8 cellular contexts compared by ENCODE assay signal in genomic region chrX:16869393-16870094, GRCh38. TPM values are rescaled to one million over a fixed set of nuclear protein-coding genes. Genes with fewer than 3 reads are reported as not detected.
A peak's percentile ranks its signal among the peaks of the same experiment; 100 is the strongest.
DNase-seq lines count a peak whose midpoint lies in the region; ATAC-seq, FAIRE-seq and TF ChIP-seq lines count a peak whose summit lies in the region.

No MANE protein-coding gene starts in this region.

- no peak for TF ChIP-seq CTCF in AG04450 (IDR thresholded peaks at IDR 0.05; ENCODE audit: low read depth, low read length)
- no peak for TF ChIP-seq CTCF in osteocyte (IDR thresholded peaks at IDR 0.05)

- H3K9me3 Mint-ChIP-seq in osteocyte (ENCODE audit: unreplicated experiment) = no peaks in the 10 kb centered on the region

- FAIRE-seq in frontal cortex (lab: Jason Lieb, UNC) = no peak
- FAIRE-seq in HTR-8/SVneo (lab: Jason Lieb, UNC) = no peak

- H3K4me1 Mint-ChIP-seq in osteocyte (ENCODE audit: unreplicated experiment) = peaks cover 40% of the 10 kb centered on the region

- peak overlapping the region; percentile 99 for H3K4me3 Mint-ChIP-seq in osteocyte (ENCODE audit: unreplicated experiment)

- H3K4me3 ChIP-seq in AG04450 (ENCODE audit: low read depth, low read length) = peak overlapping the region; percentile 73

- H3K27ac ChIP-seq in AG04450 (ENCODE audit: low read depth, low read length) = peak overlapping the region; percentile 96

- no peak for DNase-seq in AG04450 (ENCODE audit: low read depth, low spot score)
- peak; percentile 13 for DNase-seq in NCI-H748 treated with DMSO at 0.1 percent for 48 hours (lab: John Stamatoyannopoulos, UW)
- peak; percentile 83 for DNase-seq in activated effector memory CD4-positive, alpha-beta T cell treated with anti-CD3 and anti-CD28 coated beads, Interleukin-2, amount 50 U/mL, for 16 hours
- DNase-seq in frontal cortex (ENCODE audit: low spot score in 2 of 2) = peak; percentile 20 to 51
- DNase-seq in osteocyte (ENCODE audit: extremely low spot score, unreplicated experiment) = no peak
- no peak for DNase-seq in HTR-8/SVneo (ENCODE audit: insufficient read length, low spot score)

- H3K27ac Mint-ChIP-seq in osteocyte (ENCODE audit: unreplicated experiment) = peak overlapping the region; percentile 100

- H3K9me3 ChIP-seq in AG04450 (ENCODE audit: control insufficient read depth, insufficient read depth, low read length) = no peaks in the 10 kb centered on the region

- POLR2A ChIA-PET in AG04450 (lab: Yijun Ruan, JAX) = interaction anchor here (1.0 kb wide), 1 partner anchor 13 kb away, joined by 6 read pairs; no protein-coding TSS in a partner anchor

- no peaks in the 10 kb centered on the region for H3K36me3 Mint-ChIP-seq in osteocyte (ENCODE audit: unreplicated experiment)

- H3K27me3 Mint-ChIP-seq in osteocyte (ENCODE audit: unreplicated experiment) = peaks cover 5% of the 10 kb centered on the region

- H3K27me3 ChIP-seq in AG04450 (ENCODE audit: control insufficient read depth, insufficient read depth, low read length) = no peaks in the 10 kb centered on the region

- ATAC-seq in GM18867 (IDR thresholded peaks at IDR 0.05; ENCODE audit: unreplicated experiment) (peak; percentile 47), HG03066 (IDR thresholded peaks at IDR 0.05; ENCODE audit: low read depth, unreplicated experiment) (peak; percentile 47)

- CTCF ChIA-PET in AG04450 (lab: Charles Lee) = no interaction called here

RNA-seq across cellular contexts. Expression of gene RBBP7, which starts 0.6 kb away (rescaled TPM):
- 133 and 157 TPM in 2 replicates for polyA plus RNA-seq in AG04450 (2011; rRNA removed)
- 79.5 and 82.3 TPM in 2 replicates for polyA minus RNA-seq in AG04450 (2011; rRNA and poly(A)+ RNA removed)
- 84.8 TPM for total RNA-seq in frontal cortex
- 148 and 150 TPM in 2 replicates for total RNA-seq in osteocyte

Comparison
In these comparisons a context has a peak if more than half of its experiments do, and no peak if none do; other contexts are left out.
1. DNase-seq: peak in NCI-H748 treated with DMSO at 0.1 percent for 48 hours (single experiment), activated effector memory CD4-positive, alpha-beta T cell treated with anti-CD3 and anti-CD28 coated beads, Interleukin-2, amount 50 U/mL, for 16 hours (single experiment) and frontal cortex (2 of 2); none in AG04450 (single experiment), osteocyte (single experiment) and HTR-8/SVneo (single experiment).